1 cellular context compared by ENCODE assay signal in genomic region chr15:67085818-67086649, GRCh38.
TF ChIP-seq lines count a peak whose summit lies in the region.

No MANE protein-coding gene starts in this region.

TF ChIP-seq in SK-N-SH, 30 proteins besides CTCF, POLR2A, EP300 and RAD21 (continued from another document):
- TF ChIP-seq PBX3 (IDR thresholded peaks at IDR 0.05): peak; percentile 66; the same call in 1 of the 2 replicates
- peak; percentile 85 for TF ChIP-seq NFIC (IDR thresholded peaks at IDR 0.05; ENCODE audit: borderline replicate concordance)
- TF ChIP-seq IRF3 (IDR thresholded peaks at IDR 0.05; ENCODE audit: low read depth, low read length): no peak
- no peak for TF ChIP-seq ELF1 (IDR thresholded peaks at IDR 0.05)
- TF ChIP-seq MXI1 (IDR thresholded peaks at IDR 0.05; ENCODE audit: low read depth, low read length): no peak
- TF ChIP-seq TEAD4 (IDR thresholded peaks at IDR 0.05; ENCODE audit: borderline replicate concordance, insufficient read depth): 0 out of 2 replicates have a peak, but pooled peaks have one; percentile 31
- no peak for TF ChIP-seq GABPA (IDR thresholded peaks at IDR 0.05; ENCODE audit: low read depth)
- no peak for TF ChIP-seq RFX5 (IDR thresholded peaks at IDR 0.05; ENCODE audit: low read length)
- no peak for TF ChIP-seq SMC3 (IDR thresholded peaks at IDR 0.05; ENCODE audit: low read depth, low read length)
- no peak for TF ChIP-seq CHD2 (IDR thresholded peaks at IDR 0.05; ENCODE audit: low read length, partially characterized antibody)
- no peak for TF ChIP-seq NRF1 (IDR thresholded peaks at IDR 0.05; ENCODE audit: low read depth, low read length)
